ENCODE assay signal across 9 cellular contexts in the genomic region with DNA sequence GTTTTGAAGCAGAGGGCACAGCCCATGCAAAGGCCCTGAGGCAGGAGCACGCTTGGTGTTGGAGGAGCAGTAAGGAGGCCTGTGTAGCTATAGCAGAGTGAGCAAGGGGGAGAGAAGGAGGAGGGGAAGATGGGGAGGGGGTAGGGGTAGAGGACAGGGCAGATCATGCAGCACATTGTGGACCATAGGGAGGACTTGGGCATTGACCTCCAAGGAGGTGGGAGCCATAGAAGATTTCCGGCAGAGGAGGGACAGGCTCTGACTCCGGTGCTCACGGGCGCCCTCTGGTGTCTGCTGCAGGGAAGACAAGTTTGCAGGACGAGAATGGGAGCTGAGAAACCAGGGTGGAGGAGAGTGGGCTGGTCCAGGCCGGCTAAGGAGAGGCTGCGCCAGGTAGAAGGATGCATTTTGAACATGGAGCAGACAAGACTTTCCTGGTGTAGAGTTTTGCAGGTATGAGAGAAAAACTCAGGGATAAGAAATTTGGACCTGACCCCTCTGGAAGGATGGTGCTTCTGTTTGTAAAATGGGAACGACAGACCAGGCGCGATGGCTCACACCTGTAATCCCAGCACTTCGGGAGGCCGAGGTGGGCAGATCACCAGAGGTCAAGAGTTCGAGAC. TPM values are rescaled to one million over a fixed set of nuclear protein-coding genes. Genes with fewer than 3 reads are reported as not detected.
A peak's percentile ranks its signal among the peaks of the same experiment; 100 is the strongest.
DNase-seq lines count a peak whose midpoint lies in the region; ATAC-seq, FAIRE-seq and TF ChIP-seq lines count a peak whose summit lies in the region.
"Had no signal": no experiment of that assay in that cellular context is flagged by ENCODE, and none has a peak within 500 bp of the region (broad histone marks: within the 10 kb centered on the region; RNA-seq: fewer than 3 reads in every experiment).

No MANE protein-coding gene starts in this region.

- no peak overlapping the region for H3K27ac ChIP-seq in gastroesophageal sphincter
- no peak overlapping the region for H3K27ac ChIP-seq in pancreas
- no peak overlapping the region for H3K27ac ChIP-seq in tibial artery
- H3K27ac ChIP-seq: SK-N-MC had no signal

- H3K4me1 Mint-ChIP-seq in activated T-helper 17 cell treated with anti-CD3 and anti-CD28 coated beads, Interleukin-2, amount 50 U/mL, for 72 hours, result peaks cover 7% of the 10 kb centered on the region

- ATAC-seq in activated T-helper 17 cell treated with anti-CD3 and anti-CD28 coated beads, Interleukin-2, amount 50 U/mL, for 72 hours (replicated peaks), result peak; percentile 96
- ATAC-seq in gastroesophageal sphincter, result peak; percentile 53
- ATAC-seq in pancreas, result peak; percentile 83 to 97 (median 94)
- no peak for ATAC-seq in GM19455 (IDR thresholded peaks at IDR 0.05; ENCODE audit: unreplicated experiment)

- no peaks in the 10 kb centered on the region for H3K36me3 Mint-ChIP-seq in activated T-helper 17 cell treated with anti-CD3 and anti-CD28 coated beads, Interleukin-2, amount 50 U/mL, for 72 hours (ENCODE audit: low read depth)

- H3K4me3 ChIP-seq in gastroesophageal sphincter, result no peak overlapping the region
- no peak overlapping the region for H3K4me3 ChIP-seq in pancreas
- H3K4me3 ChIP-seq in tibial artery, result no peak overlapping the region
- H3K4me3 ChIP-seq: SK-N-MC had no signal

- no peaks in the 10 kb centered on the region for H3K9me3 ChIP-seq in gastroesophageal sphincter
- H3K9me3 ChIP-seq in pancreas, result no peaks in the 10 kb centered on the region
- no peaks in the 10 kb centered on the region for H3K9me3 ChIP-seq in tibial artery

- H3K36me3 ChIP-seq in gastroesophageal sphincter, result no peaks in the 10 kb centered on the region
- H3K36me3 ChIP-seq in pancreas, result no peaks in the 10 kb centered on the region
- H3K36me3 ChIP-seq in tibial artery, result no peaks in the 10 kb centered on the region

- WGBS in gastroesophageal sphincter (ENCODE audit: low coverage in 1 of 2), 2 donors, result 4 to 28% methylated on average over 7 to 14 of the region's 14 CpGs
- 25 to 28% methylated on average over 14 of the region's 14 CpGs for WGBS in pancreas, 2 donors

- H3K27ac Mint-ChIP-seq in activated T-helper 17 cell treated with anti-CD3 and anti-CD28 coated beads, Interleukin-2, amount 50 U/mL, for 72 hours, result peak overlapping the region; percentile 52

- TF ChIP-seq EP300 in gastroesophageal sphincter (IDR thresholded peaks at IDR 0.05), result no peak

- no peaks in the 10 kb centered on the region for H3K9me3 Mint-ChIP-seq in activated T-helper 17 cell treated with anti-CD3 and anti-CD28 coated beads, Interleukin-2, amount 50 U/mL, for 72 hours

- TF ChIP-seq CTCF in gastroesophageal sphincter (IDR thresholded peaks at IDR 0.05) (peak in 3 of 4 experiments; percentile 54 to 78 (median 74)), pancreas (IDR thresholded peaks at IDR 0.05) (peak; percentile 63 to 74 (median 69)), tibial artery (IDR thresholded peaks at IDR 0.05) (peak; percentile 62 to 80)

- H3K27me3 ChIP-seq in gastroesophageal sphincter (peaks cover 29% of the 10 kb centered on the region), pancreas (no peaks in the 10 kb centered on the region), tibial artery (peaks cover 0 to 27% of the 10 kb centered on the region in 2 donors)

- DNase-seq in COR-L47 (lab: John Stamatoyannopoulos, UW) (peak; percentile 20), HUDEP-2 (lab: John Stamatoyannopoulos, UW; ENCODE audit: unreplicated experiment in 76 of 76) (peak in 74 of 76 experiments; percentile 27 to 97 (median 84)), SHP77 (lab: John Stamatoyannopoulos, UW) (peak; percentile 60), pancreas (peak; percentile 61 to 94 (median 82)), tibial artery (peak; percentile 78 to 86)

- peak overlapping the region; percentile 66 for H3K4me3 Mint-ChIP-seq in activated T-helper 17 cell treated with anti-CD3 and anti-CD28 coated beads, Interleukin-2, amount 50 U/mL, for 72 hours

- FAIRE-seq in pancreas (lab: Jason Lieb, UNC), result no peak

- H3K27me3 Mint-ChIP-seq in activated T-helper 17 cell treated with anti-CD3 and anti-CD28 coated beads, Interleukin-2, amount 50 U/mL, for 72 hours, result peaks cover 3% of the 10 kb centered on the region

- no peak for TF ChIP-seq POLR2A in gastroesophageal sphincter (IDR thresholded peaks at IDR 0.05)

- intact Hi-C loops in pancreas (cut with DNase I) (no loop called here), tibial artery (cut with DNase I; ENCODE audit: low total_unique reads) (no loop called here)

- H3K4me1 ChIP-seq in gastroesophageal sphincter, result peaks cover 0 to 9% (median 0%) of the 10 kb centered on the region in 3 donors
- H3K4me1 ChIP-seq in pancreas, result no peaks in the 10 kb centered on the region
- H3K4me1 ChIP-seq in tibial artery, result no peaks in the 10 kb centered on the region

RNA-seq across cellular contexts. Expression of gene CREB3L3, which starts 13.7 kb away (rescaled TPM):
- 1 to 10 TPM in 1 of 2 donors, not detected in 1; 1.1 TPM for total RNA-seq in activated T-helper 17 cell treated with anti-CD3 and anti-CD28 coated beads, Interleukin-2, amount 50 U/mL, for 72 hours
- not detected for total RNA-seq in gastroesophageal sphincter
- under 1 TPM in 1 of 6 donors, not detected in 5; 0.67 TPM for total RNA-seq in pancreas
- under 1 TPM in 1 of 2 donors, not detected in 1; 0.27 TPM for polyA plus RNA-seq in pancreas

RNA-seq across cellular contexts. Expression of gene MAP2K2, which starts 15.8 kb away (rescaled TPM):
- total RNA-seq in activated T-helper 17 cell treated with anti-CD3 and anti-CD28 coated beads, Interleukin-2, amount 50 U/mL, for 72 hours, result 100 to 1,000 TPM; 143 to 155 TPM
- 100 to 1,000 TPM in 1 of 4 donors, 10 to 100 TPM in 3; 53.3 to 112 (median 69.7) TPM for total RNA-seq in gastroesophageal sphincter
- total RNA-seq in pancreas, result 10 to 100 TPM; 52.4 to 78.1 (median 70.0) TPM
- polyA plus RNA-seq in pancreas, result 100 to 1,000 TPM; 107 to 183 TPM

RNA-seq across cellular contexts. Expression of gene SIRT6, which starts 42.6 kb away (rescaled TPM):
- 10 to 100 TPM; 37.9 to 38.9 TPM for total RNA-seq in activated T-helper 17 cell treated with anti-CD3 and anti-CD28 coated beads, Interleukin-2, amount 50 U/mL, for 72 hours
- total RNA-seq in gastroesophageal sphincter, result 10 to 100 TPM; 10.0 to 35.0 (median 27.1) TPM
- 10 to 100 TPM; 10.9 to 16.6 (median 12.4) TPM for total RNA-seq in pancreas
- polyA plus RNA-seq in pancreas, result 10 to 100 TPM; 30.8 to 47.4 TPM

RNA-seq across cellular contexts. Expression of gene ANKRD24, which starts 42.8 kb away (rescaled TPM):
- 1 to 10 TPM; 1.2 to 2.5 TPM for total RNA-seq in activated T-helper 17 cell treated with anti-CD3 and anti-CD28 coated beads, Interleukin-2, amount 50 U/mL, for 72 hours
- total RNA-seq in gastroesophageal sphincter (1 to 10 TPM in 3 of 4 donors, under 1 TPM in 1; 0.12 to 2.6 (median 1.2) TPM), pancreas (1 to 10 TPM in 5 of 6 donors, under 1 TPM in 1; 0.70 to 2.6 (median 1.5) TPM)
- polyA plus RNA-seq in pancreas, result 10 to 100 TPM in 1 of 2 donors, 1 to 10 TPM in 1; 7.8 to 14.2 TPM

Comparison
In these comparisons a context has a peak if more than half of its experiments do, and no peak if none do; other contexts are left out.
1. DNase-seq: peak in every context shown above with its lines; median percentile 84 in HUDEP-2; 82 in tibial artery; 82 in pancreas; 60 in SHP77; 20 in COR-L47.